Comparison of ENCODE assay signal across 24 cellular contexts in the genomic region with DNA sequence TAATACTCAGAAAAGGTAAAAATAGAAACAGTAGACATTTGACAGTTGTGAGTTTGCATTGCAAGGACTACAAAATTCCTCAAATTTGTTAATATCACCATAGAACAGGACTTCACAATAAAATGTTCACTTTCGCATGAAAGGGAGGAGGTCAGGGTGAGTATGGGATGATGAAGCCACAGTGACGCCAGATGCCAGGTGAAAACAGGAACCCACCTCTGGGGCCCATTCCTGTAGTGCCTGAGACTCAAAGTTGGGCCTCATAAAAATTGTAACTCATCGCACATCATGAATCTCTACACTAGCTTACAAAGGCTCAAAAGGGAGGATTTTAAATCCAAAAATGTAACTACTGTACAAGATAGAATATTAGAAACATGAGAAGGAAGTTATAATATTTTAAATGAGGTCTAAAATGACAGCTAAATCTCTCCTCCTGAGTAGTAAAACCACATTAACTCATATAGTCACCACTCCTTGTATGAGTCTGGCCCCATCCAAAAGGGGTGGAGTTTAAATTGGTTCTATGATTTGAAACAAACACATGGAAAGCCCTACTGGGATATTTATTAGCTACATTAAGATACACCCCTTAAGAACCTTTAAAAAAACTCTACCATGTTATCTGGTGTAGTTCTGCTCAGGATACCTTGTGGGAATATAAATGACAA.
"Had no signal": no experiment of that assay in that cellular context is flagged by ENCODE, and none has a peak within 500 bp of the region (broad histone marks: within the 10 kb centered on the region; RNA-seq: fewer than 3 reads in every experiment).

No MANE protein-coding gene starts in this region.

- H3K9me3 Mint-ChIP-seq: activated naive CD4-positive, alpha-beta T cell treated with anti-CD3 and anti-CD28 coated beads, Interleukin-2, amount 50 U/mL, for 24 hours had no signal

- H3K36me3 ChIP-seq: MG63, SJCRH30, WERI-Rb-1 had no signal

- H3K36me3 Mint-ChIP-seq: activated CD4-positive, alpha-beta memory T cell treated with anti-CD3 and anti-CD28 coated beads for 36 hours; activated naive CD4-positive, alpha-beta T cell treated with anti-CD3 and anti-CD28 coated beads, Interleukin-2, amount 50 U/mL, for 24 hours had no signal

- H3K27ac ChIP-seq: KMS-11, SJCRH30, WERI-Rb-1 had no signal

- H3K4me3 ChIP-seq: MG63, SJCRH30 had no signal

- H3K9me3 ChIP-seq: MG63, SK-N-SH had no signal

- H3K27ac Mint-ChIP-seq: activated CD4-positive, alpha-beta memory T cell treated with anti-CD3 and anti-CD28 coated beads for 36 hours; activated naive CD4-positive, alpha-beta T cell treated with anti-CD3 and anti-CD28 coated beads, Interleukin-2, amount 50 U/mL, for 24 hours had no signal

- ATAC-seq: Panc1 had no signal

- DNase-seq: activated CD4-positive, alpha-beta memory T cell treated with anti-CD3 and anti-CD28 coated beads for 36 hours; activated CD8-positive, alpha-beta memory T cell treated with anti-CD3 and anti-CD28 coated beads for 24 hours; activated T-cell treated with anti-CD3 and anti-CD28 coated beads, Interleukin-2, amount 50 U/mL, for 48 hours; cerebellar nuclear complex; MG63; MV-4-11; NCI-H1092 treated with DMSO at 0.1 percent for 48 hours; NCI-H1417 treated with DMSO at 0.1 percent for 48 hours; NCI-H1694; NCI-H2029; NCI-H2107; NCI-H2171 treated with DMSO at 0.1 percent for 48 hours; NCI-H226; NCI-H526 treated with DMSO at 0.1 percent for 48 hours; NCI-H82; Right ventricle myocardium superior; RPMI8226; SJCRH30; SK-N-SH; T-helper 1 cell; WERI-Rb-1 had no signal

- H3K4me3 Mint-ChIP-seq: activated CD4-positive, alpha-beta memory T cell treated with anti-CD3 and anti-CD28 coated beads for 36 hours; activated naive CD4-positive, alpha-beta T cell treated with anti-CD3 and anti-CD28 coated beads, Interleukin-2, amount 50 U/mL, for 24 hours had no signal

- H3K27me3 ChIP-seq: MG63, SJCRH30 had no signal

- H3K4me1 Mint-ChIP-seq: activated naive CD4-positive, alpha-beta T cell treated with anti-CD3 and anti-CD28 coated beads, Interleukin-2, amount 50 U/mL, for 24 hours had no signal
